Comparison of ENCODE assay signal across 16 cellular contexts in the genomic region with DNA sequence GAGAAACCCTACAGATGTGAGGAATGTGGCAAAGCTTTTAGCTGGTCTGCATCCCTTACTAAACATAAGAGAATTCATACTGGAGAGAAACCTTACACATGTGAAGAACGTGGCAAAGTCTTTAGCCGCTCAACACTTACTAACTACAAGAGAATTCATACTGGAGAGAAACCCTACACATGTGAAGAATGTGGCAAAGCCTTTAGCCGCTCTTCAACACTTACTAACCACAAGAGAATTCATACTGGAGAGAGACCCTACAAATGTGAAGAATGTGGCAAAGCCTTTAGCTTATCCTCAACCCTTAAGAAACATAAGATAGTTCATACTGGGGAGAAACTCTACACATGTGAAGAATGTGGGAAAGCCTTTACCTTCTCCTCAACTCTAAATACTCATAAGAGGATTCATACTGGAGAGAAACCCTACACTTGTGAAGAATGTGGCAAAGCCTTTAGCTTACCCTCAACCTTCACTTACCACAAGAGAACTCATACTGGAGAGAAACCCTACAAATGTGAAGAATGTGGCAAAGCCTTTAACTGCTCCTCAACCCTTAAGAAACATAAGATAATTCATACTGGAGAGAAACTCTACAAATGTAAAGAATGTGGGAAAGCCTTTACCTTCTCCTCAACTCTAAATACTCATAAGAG. TPM values are rescaled to one million over a fixed set of nuclear protein-coding genes. Genes with fewer than 3 reads are reported as not detected.
"Had no signal": no experiment of that assay in that cellular context is flagged by ENCODE, and none has a peak within 500 bp of the region (broad histone marks: within the 10 kb centered on the region; RNA-seq: fewer than 3 reads in every experiment).

No MANE protein-coding gene starts in this region.

RNA-seq across cellular contexts. Expression of a gene that starts 19.3 kb away (rescaled TPM):
- total RNA-seq: activated CD4-positive, alpha-beta memory T cell treated with anti-CD3 and anti-CD28 coated beads, Interleukin-2, amount 10 ng/mL, durations not matched to agents 7 days and 5 days; activated CD4-positive, alpha-beta T cell treated with anti-CD3 and anti-CD28 coated beads for 36 hours; activated CD4-positive, alpha-beta T cell treated with anti-CD3 and anti-CD28 coated beads, Interleukin-2, amount 10 ng/mL, durations not matched to agents 7 days and 5 days; activated CD8-positive, alpha-beta memory T cell treated with anti-CD3 and anti-CD28 coated beads, Interleukin-2, amount 10 ng/mL, durations not matched to agents 7 days and 5 days; activated CD8-positive, alpha-beta T cell treated with anti-CD3 and anti-CD28 coated beads, Interleukin-2, amount 10 ng/mL, durations not matched to agents 7 days and 5 days; activated naive CD8-positive, alpha-beta T cell treated with anti-CD3 and anti-CD28 coated beads, Interleukin-2, amount 10 ng/mL, durations not matched to agents 7 days and 5 days; activated T-helper 2 cell treated with anti-CD3 and anti-CD28 coated beads, Interferon-gamma antibody, Interleukin-2, Interleukin-4, amounts not matched to agents 10 μg/mL and 5 μg/mL and 100 μg/mL, durations not matched to agents 14 hours and 24 hours and 36 hours; adrenal gland; aorta; bronchial epithelial cell; cardiac muscle cell; chondrocyte; T-helper 1 cell treated with Interleukin-12 subunit alpha and Interleukin-12 subunit beta and Interleukin-4 antibody, amounts not matched to agents 30 ng/mL and 1 ng/mL, for 36 hours; T-helper 17 cell; T-helper 2 cell treated with Interferon-gamma antibody and Interleukin-4, amounts not matched to agents 100 ng/mL and 5 ng/mL, for 36 hours; WTC11 had no signal
- polyA plus RNA-seq: adrenal gland, aorta, cardiac muscle cell had no signal
